1 cellular context compared by ENCODE assay signal in the genomic region with DNA sequence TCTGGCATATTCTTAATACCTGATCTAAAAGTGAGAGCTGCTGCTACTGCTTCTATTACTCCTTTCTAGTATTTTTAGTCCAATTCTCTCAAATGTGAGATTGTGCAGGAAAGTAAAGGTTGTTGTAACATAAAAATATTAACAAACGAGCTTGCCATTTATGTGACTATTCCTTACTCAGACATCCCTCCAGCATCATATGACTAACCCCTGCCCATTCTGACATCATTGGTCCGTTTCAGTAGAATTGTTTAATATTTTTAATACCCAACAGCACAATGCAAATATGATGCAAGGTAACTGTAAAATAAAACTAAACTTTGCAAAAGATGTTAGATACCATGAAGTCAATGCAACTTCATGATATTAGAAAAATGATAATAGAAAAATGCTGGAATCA.
TF ChIP-seq lines count a peak whose summit lies in the region.

No MANE protein-coding gene starts in this region.

TF ChIP-seq in A549, 52 proteins besides CTCF, POLR2A, EP300 and RAD21 (continued from another document):
- TF ChIP-seq HEYL (CRISPR knock-in tag; IDR thresholded peaks at IDR 0.05), result no peak
TF ChIP-seq in A549: peak in this region for 0.
